Comparison of ENCODE assay signal across 1 cellular context in genomic region chr2:84959494-84960156, GRCh38.
TF ChIP-seq lines count a peak whose summit lies in the region.

No MANE protein-coding gene starts in this region.

TF ChIP-seq in HepG2, 621 proteins besides CTCF, POLR2A, EP300 and RAD21 (continued from another document and continues in another):
- TF ChIP-seq ZNF142 (CRISPR knock-in tag; IDR thresholded peaks at IDR 0.05): no peak
- TF ChIP-seq GABPB1 (CRISPR knock-in tag; IDR thresholded peaks at IDR 0.05): 0 out of 2 replicates have a peak, but pooled peaks have one; percentile 3
- TF ChIP-seq GATAD2A (CRISPR knock-in tag; IDR thresholded peaks at IDR 0.05): peak; percentile 23; the same call in 1 of the 2 replicates
- no peak for TF ChIP-seq MIER3 (CRISPR knock-in tag; IDR thresholded peaks at IDR 0.05; ENCODE audit: borderline replicate concordance)
- peak; percentile 10; the same call in 1 of the 2 replicates for TF ChIP-seq ELF1 (CRISPR knock-in tag; IDR thresholded peaks at IDR 0.05)
- TF ChIP-seq, protein P1, sequence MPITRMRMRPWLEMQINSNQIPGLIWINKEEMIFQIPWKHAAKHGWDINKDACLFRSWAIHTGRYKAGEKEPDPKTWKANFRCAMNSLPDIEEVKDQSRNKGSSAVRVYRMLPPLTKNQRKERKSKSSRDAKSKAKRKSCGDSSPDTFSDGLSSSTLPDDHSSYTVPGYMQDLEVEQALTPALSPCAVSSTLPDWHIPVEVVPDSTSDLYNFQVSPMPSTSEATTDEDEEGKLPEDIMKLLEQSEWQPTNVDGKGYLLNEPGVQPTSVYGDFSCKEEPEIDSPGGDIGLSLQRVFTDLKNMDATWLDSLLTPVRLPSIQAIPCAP (CRISPR knock-in tag; IDR thresholded peaks at IDR 0.05; ENCODE audit: low read depth): no peak
- TF ChIP-seq PBX2 (CRISPR knock-in tag; IDR thresholded peaks at IDR 0.05): no peak
- no peak for TF ChIP-seq SRSF4 (IDR thresholded peaks at IDR 0.05; ENCODE audit: low read depth, low read length, poor library complexity, severe bottlenecking)
- TF ChIP-seq NFKB2 (CRISPR knock-in tag; IDR thresholded peaks at IDR 0.05; ENCODE audit: borderline replicate concordance): no peak
- no peak for TF ChIP-seq SOX13 (IDR thresholded peaks at IDR 0.05)
- 0 out of 4 replicates have a peak, but pooled peaks of 1 of the 2 experiments have one; percentile 6 for TF ChIP-seq SOX13 (CRISPR knock-in tag; conservative IDR thresholded peaks at IDR 0.05 in 1 of 2, IDR thresholded peaks at IDR 0.05 in 1 of 2)
- peak; percentile 41; the same call in 1 of the 2 replicates for TF ChIP-seq ZKSCAN8 (CRISPR knock-in tag; IDR thresholded peaks at IDR 0.05; ENCODE audit: borderline replicate concordance)
- TF ChIP-seq ZNF841 (CRISPR knock-in tag; IDR thresholded peaks at IDR 0.05; ENCODE audit: borderline replicate concordance): no peak
- no peak for TF ChIP-seq ZNF652 (CRISPR knock-in tag; IDR thresholded peaks at IDR 0.05; ENCODE audit: borderline replicate concordance, low read depth)
- TF ChIP-seq, protein P2, sequence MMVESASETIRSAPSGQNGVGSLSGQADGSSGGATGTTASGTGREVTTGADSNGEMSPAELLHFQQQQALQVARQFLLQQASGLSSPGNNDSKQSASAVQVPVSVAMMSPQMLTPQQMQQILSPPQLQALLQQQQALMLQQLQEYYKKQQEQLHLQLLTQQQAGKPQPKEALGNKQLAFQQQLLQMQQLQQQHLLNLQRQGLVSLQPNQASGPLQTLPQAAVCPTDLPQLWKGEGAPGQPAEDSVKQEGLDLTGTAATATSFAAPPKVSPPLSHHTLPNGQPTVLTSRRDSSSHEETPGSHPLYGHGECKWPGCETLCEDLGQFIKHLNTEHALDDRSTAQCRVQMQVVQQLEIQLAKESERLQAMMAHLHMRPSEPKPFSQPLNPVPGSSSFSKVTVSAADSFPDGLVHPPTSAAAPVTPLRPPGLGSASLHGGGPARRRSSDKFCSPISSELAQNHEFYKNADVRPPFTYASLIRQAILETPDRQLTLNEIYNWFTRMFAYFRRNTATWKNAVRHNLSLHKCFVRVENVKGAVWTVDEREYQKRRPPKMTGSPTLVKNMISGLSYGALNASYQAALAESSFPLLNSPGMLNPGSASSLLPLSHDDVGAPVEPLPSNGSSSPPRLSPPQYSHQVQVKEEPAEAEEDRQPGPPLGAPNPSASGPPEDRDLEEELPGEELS (CRISPR knock-in tag; IDR thresholded peaks at IDR 0.05): 0 out of 2 replicates have a peak, but pooled peaks have one; percentile 17
- no peak for TF ChIP-seq E2F5 (CRISPR knock-in tag; conservative IDR thresholded peaks at IDR 0.05)
- no peak for TF ChIP-seq FOXA1 (IDR thresholded peaks at IDR 0.05)
- TF ChIP-seq FOXA1 (CRISPR knock-in tag; IDR thresholded peaks at IDR 0.05): peak; percentile 63
- TF ChIP-seq ELF3 (CRISPR knock-in tag; IDR thresholded peaks at IDR 0.05): 0 out of 2 replicates have a peak, but pooled peaks have one; percentile 11
- no peak for TF ChIP-seq NFE2L2 (IDR thresholded peaks at IDR 0.05; ENCODE audit: low read length)
- no peak for TF ChIP-seq GATAD1 (CRISPR knock-in tag; IDR thresholded peaks at IDR 0.05)
- 0 out of 2 replicates have a peak, but pooled peaks have one; percentile 18 for TF ChIP-seq USF2 (IDR thresholded peaks at IDR 0.05; ENCODE audit: low read depth, low read length)
- TF ChIP-seq USF2 (CRISPR knock-in tag; IDR thresholded peaks at IDR 0.05; ENCODE audit: borderline replicate concordance): no peak
- TF ChIP-seq, protein P3, sequence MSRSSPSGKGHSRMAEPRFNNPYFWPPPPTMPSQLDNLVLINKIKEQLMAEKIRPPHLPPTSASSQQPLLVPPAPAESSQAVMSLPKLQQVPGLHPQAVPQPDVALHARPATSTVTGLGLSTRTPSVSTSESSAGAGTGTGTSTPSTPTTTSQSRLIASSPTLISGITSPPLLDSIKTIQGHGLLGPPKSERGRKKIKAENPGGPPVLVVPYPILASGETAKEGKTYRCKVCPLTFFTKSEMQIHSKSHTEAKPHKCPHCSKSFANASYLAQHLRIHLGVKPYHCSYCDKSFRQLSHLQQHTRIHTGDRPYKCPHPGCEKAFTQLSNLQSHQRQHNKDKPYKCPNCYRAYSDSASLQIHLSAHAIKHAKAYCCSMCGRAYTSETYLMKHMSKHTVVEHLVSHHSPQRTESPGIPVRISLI (CRISPR knock-in tag; IDR thresholded peaks at IDR 0.05; ENCODE audit: borderline replicate concordance): no peak
- TF ChIP-seq ZMAT5 (CRISPR knock-in tag; IDR thresholded peaks at IDR 0.05; ENCODE audit: borderline replicate concordance, low read depth): no peak
- no peak for TF ChIP-seq MLLT10 (CRISPR knock-in tag; IDR thresholded peaks at IDR 0.05)
- TF ChIP-seq HDAC6 (IDR thresholded peaks at IDR 0.05; ENCODE audit: low read depth, low read length): no peak
- TF ChIP-seq NONO (IDR thresholded peaks at IDR 0.05): no peak
- no peak for TF ChIP-seq NONO (CRISPR knock-in tag; conservative IDR thresholded peaks at IDR 0.05)
- no peak for TF ChIP-seq MAFF (IDR thresholded peaks at IDR 0.05; ENCODE audit: low read depth, low read length)
- TF ChIP-seq, protein P4, sequence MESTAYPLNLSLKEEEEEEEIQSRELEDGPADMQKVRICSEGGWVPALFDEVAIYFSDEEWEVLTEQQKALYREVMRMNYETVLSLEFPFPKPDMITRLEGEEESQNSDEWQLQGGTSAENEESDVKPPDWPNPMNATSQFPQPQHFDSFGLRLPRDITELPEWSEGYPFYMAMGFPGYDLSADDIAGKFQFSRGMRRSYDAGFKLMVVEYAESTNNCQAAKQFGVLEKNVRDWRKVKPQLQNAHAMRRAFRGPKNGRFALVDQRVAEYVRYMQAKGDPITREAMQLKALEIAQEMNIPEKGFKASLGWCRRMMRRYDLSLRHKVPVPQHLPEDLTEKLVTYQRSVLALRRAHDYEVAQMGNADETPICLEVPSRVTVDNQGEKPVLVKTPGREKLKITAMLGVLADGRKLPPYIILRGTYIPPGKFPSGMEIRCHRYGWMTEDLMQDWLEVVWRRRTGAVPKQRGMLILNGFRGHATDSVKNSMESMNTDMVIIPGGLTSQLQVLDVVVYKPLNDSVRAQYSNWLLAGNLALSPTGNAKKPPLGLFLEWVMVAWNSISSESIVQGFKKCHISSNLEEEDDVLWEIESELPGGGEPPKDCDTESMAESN (CRISPR knock-in tag; conservative IDR thresholded peaks at IDR 0.05): no peak
- 0 out of 2 replicates have a peak, but pooled peaks have one; percentile 17 for TF ChIP-seq ISL2 (CRISPR knock-in tag; IDR thresholded peaks at IDR 0.05)
- TF ChIP-seq SP1 (IDR thresholded peaks at IDR 0.05): no peak
- no peak for TF ChIP-seq SP1 (CRISPR knock-in tag; IDR thresholded peaks at IDR 0.05)
- TF ChIP-seq KLF13 (CRISPR knock-in tag; IDR thresholded peaks at IDR 0.05): no peak
- TF ChIP-seq ZNF615 (CRISPR knock-in tag; IDR thresholded peaks at IDR 0.05; ENCODE audit: borderline replicate concordance): no peak
- no peak for TF ChIP-seq ZNF329 (CRISPR knock-in tag; IDR thresholded peaks at IDR 0.05; ENCODE audit: low read depth)
- TF ChIP-seq ARID3A (IDR thresholded peaks at IDR 0.05; ENCODE audit: low read depth, low read length): 0 out of 2 replicates have a peak, but pooled peaks have one; percentile 26
